In the genomic region with DNA sequence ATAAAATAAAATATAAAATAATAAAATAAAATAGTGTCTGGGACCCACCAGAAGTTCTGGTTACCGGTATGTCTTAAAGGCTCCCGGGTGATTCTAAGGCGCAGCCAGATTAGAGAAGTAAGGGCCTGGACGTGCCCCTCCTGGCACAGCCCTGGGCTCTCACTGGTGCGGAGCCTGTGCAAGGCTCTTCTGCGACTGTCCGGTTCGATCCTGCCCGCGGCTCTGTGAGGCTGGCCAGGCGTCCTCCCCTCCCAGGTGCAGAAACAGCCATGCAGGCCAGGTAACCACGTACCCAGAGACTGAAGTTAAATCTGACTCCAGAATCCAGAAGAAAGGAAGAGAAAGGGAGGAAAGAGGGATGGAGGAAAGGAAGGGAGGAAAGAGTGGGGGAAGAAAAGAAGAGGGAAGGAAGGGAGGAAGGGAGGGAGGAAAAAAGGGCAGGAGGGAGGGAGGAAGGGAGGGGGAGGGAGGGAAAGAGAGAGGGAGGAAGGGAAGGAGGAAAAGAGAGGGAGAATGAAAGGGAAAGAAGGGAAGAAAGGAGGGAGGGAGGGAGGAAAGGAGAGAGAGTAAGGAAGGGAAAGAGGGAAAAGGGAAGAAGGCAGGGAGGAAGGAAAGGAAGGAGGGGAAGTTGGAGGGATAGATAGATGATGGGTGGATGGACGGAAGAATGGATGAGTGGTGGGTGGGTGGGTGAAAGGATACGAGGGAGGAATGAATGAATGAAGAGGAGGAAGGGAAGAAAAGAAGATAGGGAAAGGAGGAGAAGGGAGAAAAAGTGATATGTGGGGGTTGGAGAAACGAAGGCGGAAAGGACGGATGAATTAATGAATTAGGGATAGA, we compare ENCODE assay signal across 11 cellular contexts. TPM values are rescaled to one million over a fixed set of nuclear protein-coding genes. Genes with fewer than 3 reads are reported as not detected.
DNase-seq lines count a peak whose midpoint lies in the region; ATAC-seq and TF ChIP-seq lines count a peak whose summit lies in the region.
"Had no signal": no experiment of that assay in that cellular context is flagged by ENCODE, and none has a peak within 500 bp of the region (broad histone marks: within the 10 kb centered on the region; RNA-seq: fewer than 3 reads in every experiment).

No MANE protein-coding gene starts in this region.

- peak overlapping the region; percentile 65 for H3K4me3 Mint-ChIP-seq in T-helper 1 cell treated with Interleukin-12 subunit alpha and Interleukin-12 subunit beta and Interleukin-4 antibody, amounts not matched to agents 30 μg/mL and 1 μg/mL, for 36 hours
- H3K4me3 Mint-ChIP-seq in endothelial cell (ENCODE audit: unreplicated experiment) = no peak overlapping the region

- TF ChIP-seq CTCF in SU-DHL-6 (IDR thresholded peaks at IDR 0.05; ENCODE audit: insufficient read depth, low read length, poor library complexity, severe bottlenecking) = no peak
- TF ChIP-seq CTCF in foreskin fibroblast (IDR thresholded peaks at IDR 0.05; ENCODE audit: low read depth, low read length) = no peak
- TF ChIP-seq CTCF in endothelial cell (IDR thresholded peaks at IDR 0.05; ENCODE audit: unreplicated experiment) = no peak

- no peaks in the 10 kb centered on the region for H4K20me1 ChIP-seq in SU-DHL-6 (ENCODE audit: low read depth, low read length)

- H3K27me3 ChIP-seq in SU-DHL-6 (ENCODE audit: low read length) (no peaks in the 10 kb centered on the region), skeletal muscle satellite cell (ENCODE audit: control insufficient read depth, insufficient read depth, low read length) (peaks cover 3% of the 10 kb centered on the region)

- H3F3A ChIP-seq in SU-DHL-6 (ENCODE audit: insufficient read depth) = no peaks in the 10 kb centered on the region

- no peaks in the 10 kb centered on the region for H3K9me3 ChIP-seq in SU-DHL-6 (ENCODE audit: insufficient read depth, low read length)
- no peaks in the 10 kb centered on the region for H3K9me3 ChIP-seq in skeletal muscle satellite cell (replicated peaks; ENCODE audit: low read length)

- no peaks in the 10 kb centered on the region for H3K79me2 ChIP-seq in SU-DHL-6 (ENCODE audit: insufficient read depth, low read length)

- H2AFZ ChIP-seq in SU-DHL-6 (ENCODE audit: low read depth, low read length, severe bottlenecking) = no peak overlapping the region

- H3K4me3 ChIP-seq in SU-DHL-6 (ENCODE audit: insufficient read depth, low read length, poor library complexity, severe bottlenecking) (no peak overlapping the region), foreskin fibroblast (ENCODE audit: low read depth in 1 of 2, low read length in 2 of 2) (peak overlapping the region; percentile 31 to 52), skeletal muscle satellite cell (ENCODE audit: low read length) (peak overlapping the region; percentile 65)
- H3K4me3 ChIP-seq: lung had no signal

- no peaks in the 10 kb centered on the region for H3K9me2 ChIP-seq in SU-DHL-6 (replicated peaks; ENCODE audit: insufficient read depth, low read length)

- H3K4me1 ChIP-seq in skeletal muscle satellite cell (ENCODE audit: control insufficient read depth, insufficient read depth, low read length) = peaks cover 9% of the 10 kb centered on the region

- no peak overlapping the region for H3K9ac ChIP-seq in SU-DHL-6 (ENCODE audit: low read length)
- H3K9ac ChIP-seq in skeletal muscle satellite cell (ENCODE audit: low read depth, low read length) = peak overlapping the region; percentile 26

- H3K27ac ChIP-seq in SU-DHL-6 (ENCODE audit: low read depth, low read length) = no peak overlapping the region

- peaks cover 5% of the 10 kb centered on the region for H3K4me1 Mint-ChIP-seq in T-helper 1 cell treated with Interleukin-12 subunit alpha and Interleukin-12 subunit beta and Interleukin-4 antibody, amounts not matched to agents 30 μg/mL and 1 μg/mL, for 36 hours (ENCODE audit: low read depth)
- H3K4me1 Mint-ChIP-seq in endothelial cell (ENCODE audit: unreplicated experiment) = no peaks in the 10 kb centered on the region

- H3K36me3 ChIP-seq in SU-DHL-6 (ENCODE audit: low read length) (no peaks in the 10 kb centered on the region), skeletal muscle satellite cell (ENCODE audit: insufficient read depth, low read length) (no peaks in the 10 kb centered on the region)

- H3K4me2 ChIP-seq in SU-DHL-6 (ENCODE audit: low read depth, low read length, poor library complexity, severe bottlenecking) (peak overlapping the region; percentile 52), skeletal muscle satellite cell (ENCODE audit: low read length) (peak overlapping the region; percentile 91)

- no peaks in the 10 kb centered on the region for H3K9me3 Mint-ChIP-seq in T-helper 1 cell treated with Interleukin-12 subunit alpha and Interleukin-12 subunit beta and Interleukin-4 antibody, amounts not matched to agents 30 μg/mL and 1 μg/mL, for 36 hours
- peaks cover 6% of the 10 kb centered on the region for H3K9me3 Mint-ChIP-seq in endothelial cell (ENCODE audit: unreplicated experiment)

- no peak overlapping the region for H3K27ac Mint-ChIP-seq in T-helper 1 cell treated with Interleukin-12 subunit alpha and Interleukin-12 subunit beta and Interleukin-4 antibody, amounts not matched to agents 30 μg/mL and 1 μg/mL, for 36 hours
- H3K27ac Mint-ChIP-seq in endothelial cell (ENCODE audit: unreplicated experiment) = no peak overlapping the region

- no peak for ATAC-seq in HG02973 (IDR thresholded peaks at IDR 0.05; ENCODE audit: unreplicated experiment)

- peaks cover 4% of the 10 kb centered on the region for H3K27me3 Mint-ChIP-seq in T-helper 1 cell treated with Interleukin-12 subunit alpha and Interleukin-12 subunit beta and Interleukin-4 antibody, amounts not matched to agents 30 μg/mL and 1 μg/mL, for 36 hours (ENCODE audit: low read depth)
- H3K27me3 Mint-ChIP-seq in endothelial cell (ENCODE audit: unreplicated experiment) = peaks cover 2% of the 10 kb centered on the region

- no peak for DNase-seq in T-helper 1 cell
- DNase-seq in foreskin fibroblast = no peak
- DNase-seq in NOMO-1 treated with dmso at 0.1 percent for 144 hours (lab: John Stamatoyannopoulos, UW; ENCODE audit: unreplicated experiment) = no peak
- no peak for DNase-seq in endothelial cell (ENCODE audit: low spot score)

- H3K36me3 Mint-ChIP-seq in T-helper 1 cell treated with Interleukin-12 subunit alpha and Interleukin-12 subunit beta and Interleukin-4 antibody, amounts not matched to agents 30 μg/mL and 1 μg/mL, for 36 hours (ENCODE audit: low read depth) = no peaks in the 10 kb centered on the region
- H3K36me3 Mint-ChIP-seq in endothelial cell (ENCODE audit: low read depth, unreplicated experiment) = no peaks in the 10 kb centered on the region

RNA-seq across cellular contexts. Expression of gene C16orf82, which starts 42.3 kb away (rescaled TPM):
- total RNA-seq in skeletal muscle satellite cell (2012; rRNA removed) = not detected in 2 replicates
- not detected for total RNA-seq in endothelial cell (ENCODE audit: unreplicated experiment)
- total RNA-seq: A172, cardiac septum, lung had no signal
